ENCODE assay signal across 1 cellular context in genomic region chr18:3994061-3994687, GRCh38.
TF ChIP-seq lines count a peak whose summit lies in the region.

No MANE protein-coding gene starts in this region.

TF ChIP-seq in GM23338, 12 proteins besides CTCF, POLR2A, EP300 and RAD21 (continued from another document):
- no peak for TF ChIP-seq REST (IDR thresholded peaks at IDR 0.05; ENCODE audit: unreplicated experiment)
- no peak for TF ChIP-seq NANOG (IDR thresholded peaks at IDR 0.05; ENCODE audit: borderline replicate concordance)
- TF ChIP-seq ETS1 (IDR thresholded peaks at IDR 0.05) = no peak
- no peak for TF ChIP-seq ZNF462 (CRISPR knock-in tag; IDR thresholded peaks at IDR 0.05)
- TF ChIP-seq ZNF331 (CRISPR knock-in tag; IDR thresholded peaks at IDR 0.05; ENCODE audit: low read depth) = no peak
- no peak for TF ChIP-seq ZNF114 (CRISPR knock-in tag; IDR thresholded peaks at IDR 0.05)
- no peak for TF ChIP-seq STAT1 (IDR thresholded peaks at IDR 0.05; ENCODE audit: unreplicated experiment)
